8 cellular contexts compared by ENCODE assay signal in the genomic region with DNA sequence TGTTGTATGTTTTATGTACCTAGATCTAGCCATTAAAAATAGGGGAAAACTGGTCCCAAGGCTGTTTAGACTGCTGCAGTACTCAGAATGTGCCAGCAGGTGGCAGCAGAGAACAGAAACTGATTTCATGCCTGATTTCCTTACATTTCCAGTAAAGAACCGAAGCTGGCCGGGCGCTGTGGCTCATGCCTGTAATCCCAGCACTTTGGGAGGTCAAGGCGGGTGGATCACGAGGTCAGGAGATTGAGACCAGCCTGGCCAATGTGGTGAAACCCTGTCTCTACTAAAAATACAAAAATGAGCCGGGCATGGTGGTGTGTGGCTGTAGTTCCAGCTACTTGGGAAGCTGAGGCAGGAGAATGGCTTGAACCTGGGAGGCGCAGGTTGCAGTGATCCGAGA. TPM values are rescaled to one million over a fixed set of nuclear protein-coding genes. Genes with fewer than 3 reads are reported as not detected.
A peak's percentile ranks its signal among the peaks of the same experiment; 100 is the strongest.
DNase-seq lines count a peak whose midpoint lies in the region; ATAC-seq and TF ChIP-seq lines count a peak whose summit lies in the region.
"Not testable (repeated sequence)": the region's sequence is repeated elsewhere in the genome, so short reads cannot be mapped to it uniquely, and the experiment has no call there.

No MANE protein-coding gene starts in this region.

- not testable (repeated sequence) for H3K36me3 Mint-ChIP-seq in T-helper 17 cell (ENCODE audit: low read depth)
- peaks cover 0 to 16% of the 10 kb centered on the region in 2 donors for H3K36me3 Mint-ChIP-seq in activated naive CD4-positive, alpha-beta T cell treated with anti-CD3 and anti-CD28 coated beads, Interleukin-2, amount 50 U/mL, for 72 hours

- not testable (repeated sequence) for H3K4me1 Mint-ChIP-seq in T-helper 17 cell

- TF ChIP-seq CTCF in HFF-Myc (IDR thresholded peaks at IDR 0.05; ENCODE audit: low read depth, low read length, missing control alignments): peak; percentile 82

- not testable (repeated sequence) for H3K27ac Mint-ChIP-seq in T-helper 17 cell
- H3K27ac Mint-ChIP-seq in activated naive CD4-positive, alpha-beta T cell treated with anti-CD3 and anti-CD28 coated beads, Interleukin-2, amount 50 U/mL, for 72 hours: peak overlapping the region in 1 of 2 donors; percentile 40

- H3K27me3 Mint-ChIP-seq in T-helper 17 cell: not testable (repeated sequence)

- peak; percentile 72 for DNase-seq in EL
- DNase-seq in HFF-Myc (ENCODE audit: extremely low read depth, low read depth): peak; percentile 60
- DNase-seq in NCI-H146 (lab: John Stamatoyannopoulos, UW): peak; percentile 65
- peak; percentile 47 to 62 (median 52) for DNase-seq in T-helper 17 cell
- peak; percentile 61 to 74 for DNase-seq in activated naive CD4-positive, alpha-beta T cell treated with anti-CD3 and anti-CD28 coated beads, Interleukin-2, amount 50 U/mL, for 72 hours (ENCODE audit: low spot score in 2 of 2)
- peak; percentile 61 for DNase-seq in germinal center (ENCODE audit: low spot score)
- DNase-seq in nucleus accumbens (lab: John Stamatoyannopoulos, UW): peak in 49 of 56 donors; percentile 6 to 89 (median 53)
- DNase-seq in stimulated activated naive CD8-positive, alpha-beta T cell treated with anti-CD3 and anti-CD28 coated beads, Interleukin-15, Interleukin-2, amounts not matched to agents 100 U/mL and 50 U/mL, for 24 hours: peak; percentile 78

- H3K4me3 Mint-ChIP-seq in T-helper 17 cell: peak overlapping the region; percentile 73

- H3K9me3 ChIP-seq in T-helper 17 cell (ENCODE audit: control insufficient read depth, low read length, poor library complexity, severe bottlenecking): not testable (repeated sequence)

- H3K9me3 Mint-ChIP-seq in activated naive CD4-positive, alpha-beta T cell treated with anti-CD3 and anti-CD28 coated beads, Interleukin-2, amount 50 U/mL, for 72 hours: not testable (repeated sequence)

- ATAC-seq in T-helper 17 cell: peak; percentile 80
- ATAC-seq in activated naive CD4-positive, alpha-beta T cell treated with anti-CD3 and anti-CD28 coated beads, Interleukin-2, amount 50 U/mL, for 72 hours: peak; percentile 49 to 54
- peak; percentile 71 for ATAC-seq in stimulated activated naive CD8-positive, alpha-beta T cell treated with anti-CD3 and anti-CD28 coated beads, Interleukin-15, Interleukin-2, amounts not matched to agents 100 U/mL and 50 U/mL, for 24 hours

- not testable (repeated sequence) for H3K4me3 ChIP-seq in HFF-Myc (replicated peaks; ENCODE audit: low read depth, low read length)

RNA-seq across cellular contexts. Expression of a gene that starts 59.8 kb away (rescaled TPM):
- total RNA-seq in T-helper 17 cell: 10 to 100 TPM; 10.2 to 12.3 TPM
- total RNA-seq in activated naive CD4-positive, alpha-beta T cell treated with anti-CD3 and anti-CD28 coated beads, Interleukin-2, amount 50 U/mL, for 72 hours: 10 to 100 TPM; 12.5 to 31.1 TPM
